In genomic region chr21:17279663-17280062, GRCh38 we compare ENCODE assay signal across 39 cellular contexts.
"Had no signal": no experiment of that assay in that cellular context is flagged by ENCODE, and none has a peak within 500 bp of the region (broad histone marks: within the 10 kb centered on the region; RNA-seq: fewer than 3 reads in every experiment).

No MANE protein-coding gene starts in this region.

- H3K4me3 ChIP-seq: adrenal gland, ascending aorta, body of pancreas, breast epithelium, cardiac muscle cell had no signal

- DNase-seq: activated effector memory CD4-positive, alpha-beta T cell treated with anti-CD3 and anti-CD28 coated beads, Interleukin-2, amount 50 U/mL, for 16 hours; activated effector memory CD4-positive, alpha-beta T cell treated with Interleukin-2 at 50 U/mL for 16 hours; activated gamma-delta T cell; activated gamma-delta T cell treated with Interleukin-2 at 50 U/mL for 16 hours; activated naive CD4-positive, alpha-beta T cell; activated naive CD4-positive, alpha-beta T cell treated with anti-CD3 and anti-CD28 coated beads for 36 hours; activated naive CD4-positive, alpha-beta T cell treated with anti-CD3 and anti-CD28 coated beads, Interleukin-2, amount 10 ng/mL, durations not matched to agents 7 days and 5 days; activated naive CD4-positive, alpha-beta T cell treated with anti-CD3 and anti-CD28 coated beads, Interleukin-2, amount 50 U/mL, for 16 hours; activated naive CD4-positive, alpha-beta T cell treated with Interleukin-2 at 50 U/mL for 16 hours; activated naive CD8-positive, alpha-beta T cell treated with anti-CD3 and anti-CD28 coated beads for 36 hours; activated naive CD8-positive, alpha-beta T cell treated with anti-CD3 and anti-CD28 coated beads, Interleukin-2, amount 10 ng/mL, durations not matched to agents 7 days and 5 days; activated naive CD8-positive, alpha-beta T cell treated with anti-CD3 and anti-CD28 coated beads, Interleukin-2, amount 50 U/mL, for 24 hours; activated T-cell treated with anti-CD3 and anti-CD28 coated beads, Interleukin-2, amount 50 U/mL, for 4 hours; activated T-cell treated with anti-CD3 and anti-CD28 coated beads, Interleukin-2, amount 50 U/mL, for 48 hours; activated T-cell treated with anti-CD3 and anti-CD28 coated beads, Interleukin-2, amount 50 U/mL, for 72 hours; adrenal gland; amniotic stem cell; amygdala; anterior cingulate cortex; aorta; body of pancreas; brain microvascular endothelial cell; caudate nucleus; central memory CD4-positive, alpha-beta T cell; cerebellar nuclear complex had no signal

- H3K27ac Mint-ChIP-seq: activated naive CD4-positive, alpha-beta T cell treated with anti-CD3 and anti-CD28 coated beads for 36 hours; activated naive CD4-positive, alpha-beta T cell treated with anti-CD3 and anti-CD28 coated beads, Interleukin-2, amount 10 ng/mL, durations not matched to agents 7 days and 5 days; activated naive CD4-positive, alpha-beta T cell treated with anti-CD3 and anti-CD28 coated beads, Interleukin-2, amount 50 U/mL, for 24 hours; activated naive CD4-positive, alpha-beta T cell treated with anti-CD3 and anti-CD28 coated beads, Interleukin-2, amount 50 U/mL, for 72 hours; activated naive CD8-positive, alpha-beta T cell; activated naive CD8-positive, alpha-beta T cell treated with anti-CD3 and anti-CD28 coated beads for 36 hours; activated naive CD8-positive, alpha-beta T cell treated with anti-CD3 and anti-CD28 coated beads, Interleukin-2, amount 10 ng/mL, durations not matched to agents 7 days and 5 days; activated naive CD8-positive, alpha-beta T cell treated with anti-CD3 and anti-CD28 coated beads, Interleukin-2, amount 50 U/mL, for 24 hours; activated T-cell treated with anti-CD3 and anti-CD28 coated beads, Interleukin-2, amount 50 U/mL, for 72 hours; activated T-helper 1 cell treated with anti-CD3 and anti-CD28 coated beads, Interleukin-12 subunit alpha, Interleukin-12 subunit beta, Interleukin-2, Interleukin-4 antibody, amounts not matched to agents 30 ng/mL and 10 ng/mL and 1 ng/mL, durations not matched to agents 14 hours and 24 hours and 36 hours; activated T-helper 17 cell treated with anti-CD3 and anti-CD28 coated beads, Interleukin-2, amount 50 U/mL, for 72 hours; activated T-helper 2 cell treated with anti-CD3 and anti-CD28 coated beads, Interferon-gamma antibody, Interleukin-2, Interleukin-4, amounts not matched to agents 10 μg/mL and 5 μg/mL and 100 μg/mL, durations not matched to agents 14 hours and 24 hours and 36 hours; brain had no signal

- H3K36me3 ChIP-seq: adrenal gland, ascending aorta, brain microvascular endothelial cell, breast epithelium, cardiac muscle cell had no signal

- H3K9me3 ChIP-seq: adrenal gland, body of pancreas had no signal

- ATAC-seq: activated naive CD4-positive, alpha-beta T cell treated with anti-CD3 and anti-CD28 coated beads, Interleukin-2, amount 50 U/mL, for 72 hours; activated naive CD8-positive, alpha-beta T cell treated with anti-CD3 and anti-CD28 coated beads, Interleukin-2, amount 50 U/mL, for 24 hours; activated T-cell treated with anti-CD3 and anti-CD28 coated beads, Interleukin-2, amount 50 U/mL, for 4 hours; activated T-cell treated with anti-CD3 and anti-CD28 coated beads, Interleukin-2, amount 50 U/mL, for 72 hours; activated T-helper 17 cell treated with anti-CD3 and anti-CD28 coated beads, Interleukin-2, amount 50 U/mL, for 72 hours; body of pancreas had no signal

- H3K27me3 Mint-ChIP-seq: activated naive CD4-positive, alpha-beta T cell treated with anti-CD3 and anti-CD28 coated beads, Interleukin-2, amount 10 ng/mL, durations not matched to agents 7 days and 5 days; activated naive CD4-positive, alpha-beta T cell treated with anti-CD3 and anti-CD28 coated beads, Interleukin-2, amount 50 U/mL, for 24 hours; activated naive CD8-positive, alpha-beta T cell; activated naive CD8-positive, alpha-beta T cell treated with anti-CD3 and anti-CD28 coated beads for 36 hours; activated naive CD8-positive, alpha-beta T cell treated with anti-CD3 and anti-CD28 coated beads, Interleukin-2, amount 10 ng/mL, durations not matched to agents 7 days and 5 days; activated naive CD8-positive, alpha-beta T cell treated with anti-CD3 and anti-CD28 coated beads, Interleukin-2, amount 50 U/mL, for 24 hours; activated T-helper 17 cell treated with anti-CD3 and anti-CD28 coated beads, Interleukin-2, amount 50 U/mL, for 72 hours; central memory CD8-positive, alpha-beta T cell had no signal

- H3K4me1 Mint-ChIP-seq: activated naive CD4-positive, alpha-beta T cell treated with anti-CD3 and anti-CD28 coated beads, Interleukin-2, amount 10 ng/mL, durations not matched to agents 7 days and 5 days; activated naive CD4-positive, alpha-beta T cell treated with anti-CD3 and anti-CD28 coated beads, Interleukin-2, amount 50 U/mL, for 24 hours; activated naive CD8-positive, alpha-beta T cell treated with anti-CD3 and anti-CD28 coated beads for 36 hours; activated naive CD8-positive, alpha-beta T cell treated with anti-CD3 and anti-CD28 coated beads, Interleukin-2, amount 10 ng/mL, durations not matched to agents 7 days and 5 days; activated naive CD8-positive, alpha-beta T cell treated with anti-CD3 and anti-CD28 coated beads, Interleukin-2, amount 50 U/mL, for 24 hours; activated T-helper 17 cell treated with anti-CD3 and anti-CD28 coated beads, Interleukin-2, amount 50 U/mL, for 72 hours; brain; central memory CD8-positive, alpha-beta T cell had no signal

- H3K27me3 ChIP-seq: adrenal gland, ascending aorta, body of pancreas, brain microvascular endothelial cell, breast epithelium, cardiac muscle cell had no signal

- FAIRE-seq: astrocyte, bronchial epithelial cell, colon had no signal

- H3K27ac ChIP-seq: adrenal gland, ascending aorta, body of pancreas, brain microvascular endothelial cell, breast epithelium, cardiac muscle cell had no signal

- H3K4me1 ChIP-seq: adrenal gland, ascending aorta, body of pancreas, breast epithelium had no signal

- H3K4me3 Mint-ChIP-seq: activated naive CD4-positive, alpha-beta T cell treated with anti-CD3 and anti-CD28 coated beads for 36 hours; activated naive CD4-positive, alpha-beta T cell treated with anti-CD3 and anti-CD28 coated beads, Interleukin-2, amount 10 ng/mL, durations not matched to agents 7 days and 5 days; activated naive CD4-positive, alpha-beta T cell treated with anti-CD3 and anti-CD28 coated beads, Interleukin-2, amount 50 U/mL, for 24 hours; activated naive CD8-positive, alpha-beta T cell; activated naive CD8-positive, alpha-beta T cell treated with anti-CD3 and anti-CD28 coated beads for 36 hours; activated naive CD8-positive, alpha-beta T cell treated with anti-CD3 and anti-CD28 coated beads, Interleukin-2, amount 10 ng/mL, durations not matched to agents 7 days and 5 days; activated naive CD8-positive, alpha-beta T cell treated with anti-CD3 and anti-CD28 coated beads, Interleukin-2, amount 50 U/mL, for 24 hours; activated T-cell treated with anti-CD3 and anti-CD28 coated beads, Interleukin-2, amount 50 U/mL, for 4 hours; activated T-cell treated with anti-CD3 and anti-CD28 coated beads, Interleukin-2, amount 50 U/mL, for 72 hours; activated T-helper 1 cell treated with anti-CD3 and anti-CD28 coated beads, Interleukin-12 subunit alpha, Interleukin-12 subunit beta, Interleukin-2, Interleukin-4 antibody, amounts not matched to agents 30 ng/mL and 10 ng/mL and 1 ng/mL, durations not matched to agents 14 hours and 24 hours and 36 hours; activated T-helper 17 cell treated with anti-CD3 and anti-CD28 coated beads, Interleukin-2, amount 50 U/mL, for 72 hours; brain; central memory CD8-positive, alpha-beta T cell had no signal

- H3K36me3 Mint-ChIP-seq: activated naive CD4-positive, alpha-beta T cell treated with anti-CD3 and anti-CD28 coated beads, Interleukin-2, amount 10 ng/mL, durations not matched to agents 7 days and 5 days; activated naive CD4-positive, alpha-beta T cell treated with anti-CD3 and anti-CD28 coated beads, Interleukin-2, amount 50 U/mL, for 24 hours; activated naive CD8-positive, alpha-beta T cell; activated naive CD8-positive, alpha-beta T cell treated with anti-CD3 and anti-CD28 coated beads for 36 hours; activated naive CD8-positive, alpha-beta T cell treated with anti-CD3 and anti-CD28 coated beads, Interleukin-2, amount 10 ng/mL, durations not matched to agents 7 days and 5 days; brain had no signal
